8 cellular contexts compared by ENCODE assay signal in genomic region chr7:111855161-111855841, GRCh38.
A peak's percentile ranks its signal among the peaks of the same experiment; 100 is the strongest.
DNase-seq lines count a peak whose midpoint lies in the region; ATAC-seq and TF ChIP-seq lines count a peak whose summit lies in the region.

No MANE protein-coding gene starts in this region.

- no peak overlapping the region for H3K4me2 ChIP-seq in mammary epithelial cell (ENCODE audit: insufficient read depth, low read depth, low read length)

- dilution Hi-C loops in mammary epithelial cell (cut with HindIII; ENCODE audit: low sequenced_read_pairs), result no loop called here

- in situ Hi-C loops in ACHN (cut with HindIII; ENCODE audit: low pct_ligation_motif_present, low pct_unique_long_range_greater_than_20kb, low sequenced_read_pairs), result no loop called here
- in situ Hi-C loops in mammary epithelial cell (cut with MboI; ENCODE audit: low sequenced_read_pairs in 2 of 2), result loop anchor here in 1 of 2 donors (10.0 kb wide), 1 partner anchor 90 kb away; no protein-coding TSS in a partner anchor

- H4K20me1 ChIP-seq in mammary epithelial cell (ENCODE audit: insufficient read depth, low read length), result no peaks in the 10 kb centered on the region

- peak; percentile 66 for ATAC-seq in HG02678 (IDR thresholded peaks at IDR 0.05; ENCODE audit: unreplicated experiment)

- WGBS in mammary epithelial cell (ENCODE audit: low coverage, missing lambda C conversion rate), result 29% methylated on average over 4 of the region's 4 CpGs
- WGBS in liver, result 55% methylated on average over 4 of the region's 4 CpGs

- H3K79me2 ChIP-seq in mammary epithelial cell (ENCODE audit: insufficient read depth, low read length), result no peaks in the 10 kb centered on the region

- no peak overlapping the region for H3K4me3 ChIP-seq in mammary epithelial cell (replicated peaks in 1 of 3; ENCODE audit: insufficient read depth in 1 of 3, low read depth in 2 of 3, low read length in 3 of 3)
- H3K4me3 ChIP-seq in liver (ENCODE audit: low read depth in 1 of 3, low read length in 3 of 3), result no peak overlapping the region

- H2AFZ ChIP-seq in mammary epithelial cell (ENCODE audit: low read depth, low read length), result no peak overlapping the region

- CTCF ChIA-PET in mammary epithelial cell (lab: Charles Lee; ENCODE audit: low non-redundant PET), result interaction anchor here (0.5 to 1.4 kb wide), 6 partner anchors 92 to 1505 kb away, joined by 3 to 13 read pairs (median 4); no protein-coding TSS in a partner anchor

- BruUV-seq in mammary epithelial cell (replicated peaks; lab: Mats Ljungman, UMichigan), result no TSS peak

- TF ChIP-seq RAD21 in liver (IDR thresholded peaks at IDR 0.05), result peak; percentile 56 to 72

- H3K36me3 ChIP-seq in mammary epithelial cell (ENCODE audit: insufficient read depth, low read length) (no peaks in the 10 kb centered on the region), liver (ENCODE audit: control insufficient read depth in 4 of 4, insufficient read depth in 3 of 4, low read depth in 1 of 4, low read length in 3 of 4) (peaks cover 3 to 7% (median 5%) of the 10 kb centered on the region in 4 donors)

- DNase-seq in ACHN (peak; percentile 82), NCI-H2227 treated with DMSO at 0.1 percent for 48 hours (lab: John Stamatoyannopoulos, UW) (peak; percentile 30), mammary epithelial cell (peak; percentile 48), NCI-H128 (lab: John Stamatoyannopoulos, UW; ENCODE audit: unreplicated experiment) (no peak), activated T-cell treated with anti-CD3 and anti-CD28 coated beads for 4 hours (no peak)

- H3K9me3 ChIP-seq in mammary epithelial cell (replicated peaks; ENCODE audit: insufficient read depth, low read length), result peaks cover 1% of the 10 kb centered on the region
- no peaks in the 10 kb centered on the region for H3K9me3 ChIP-seq in liver (ENCODE audit: control insufficient read depth in 4 of 4, low read length in 3 of 4)

- TF ChIP-seq CTCF in GM12872 (IDR thresholded peaks at IDR 0.05; ENCODE audit: insufficient read depth, low read depth, low read length) (peak; percentile 56), mammary epithelial cell (conservative IDR thresholded peaks at IDR 0.05 in 1 of 2, IDR thresholded peaks at IDR 0.05 in 1 of 2; ENCODE audit: extremely low read depth in 1 of 2, insufficient read depth in 1 of 2, low read depth in 1 of 2, low read length in 2 of 2) (peak; percentile 68 to 86), liver (IDR thresholded peaks at IDR 0.05; ENCODE audit: low read depth, low read length, missing input control) (peak; percentile 24)

- H3K4me1 ChIP-seq in mammary epithelial cell (ENCODE audit: insufficient read depth, low read length) (no peaks in the 10 kb centered on the region), liver (ENCODE audit: control insufficient read depth in 4 of 4, insufficient read depth in 4 of 4, low read length in 3 of 4) (no peaks in the 10 kb centered on the region)

- H3K27ac ChIP-seq in mammary epithelial cell (ENCODE audit: insufficient read depth, low read depth, low read length) (no peak overlapping the region), liver (ENCODE audit: low read depth in 1 of 2, low read length in 2 of 2) (no peak overlapping the region)

- no peak overlapping the region for H3K9ac ChIP-seq in mammary epithelial cell (ENCODE audit: insufficient read depth, low read length)
- H3K9ac ChIP-seq in liver (ENCODE audit: low read depth in 1 of 2, low read length in 2 of 2), result no peak overlapping the region

- intact Hi-C loops in mammary epithelial cell (cut with micrococcal nuclease), result loop anchor here (1.0 to 10.0 kb wide), 6 partner anchors 92 to 640 kb away; partner anchors contain the start of genes DOCK4 and ZNF277

- H3K27me3 ChIP-seq in mammary epithelial cell (ENCODE audit: insufficient read depth, low read length) (no peaks in the 10 kb centered on the region), liver (ENCODE audit: control insufficient read depth in 4 of 4, insufficient read depth in 4 of 4, low read length in 3 of 4) (no peaks in the 10 kb centered on the region)

TF ChIP-seq in liver, 16 proteins besides CTCF, POLR2A, EP300 and RAD21:
- TF ChIP-seq ZBTB33 (IDR thresholded peaks at IDR 0.05) (no peak), ATF3 (IDR thresholded peaks at IDR 0.05) (no peak), FOXA1 (IDR thresholded peaks at IDR 0.05) (no peak), SP1 (IDR thresholded peaks at IDR 0.05) (no peak), RXRA (IDR thresholded peaks at IDR 0.05) (no peak), EGR1 (IDR thresholded peaks at IDR 0.05; ENCODE audit: low read depth in 2 of 2) (no peak), FOXA2 (IDR thresholded peaks at IDR 0.05) (no peak), GABPA (IDR thresholded peaks at IDR 0.05 in 1 of 2, conservative IDR thresholded peaks at IDR 0.05 in 1 of 2) (no peak), TAF1 (conservative IDR thresholded peaks at IDR 0.05) (no peak), NR2F2 (IDR thresholded peaks at IDR 0.05) (no peak)

Comparison
In these comparisons a context has a peak if more than half of its experiments do, and no peak if none do; other contexts are left out.
1. DNase-seq: peak in ACHN (single experiment), NCI-H2227 treated with DMSO at 0.1 percent for 48 hours (single experiment) and mammary epithelial cell (single experiment); none in NCI-H128 (single experiment) and activated T-cell treated with anti-CD3 and anti-CD28 coated beads for 4 hours (single experiment).
2. CTCF ChIP-seq: peak in every context shown above with its lines; median percentile 77 in mammary epithelial cell; 56 in GM12872; 24 in liver.